12 cellular contexts compared by ENCODE assay signal in the genomic region with DNA sequence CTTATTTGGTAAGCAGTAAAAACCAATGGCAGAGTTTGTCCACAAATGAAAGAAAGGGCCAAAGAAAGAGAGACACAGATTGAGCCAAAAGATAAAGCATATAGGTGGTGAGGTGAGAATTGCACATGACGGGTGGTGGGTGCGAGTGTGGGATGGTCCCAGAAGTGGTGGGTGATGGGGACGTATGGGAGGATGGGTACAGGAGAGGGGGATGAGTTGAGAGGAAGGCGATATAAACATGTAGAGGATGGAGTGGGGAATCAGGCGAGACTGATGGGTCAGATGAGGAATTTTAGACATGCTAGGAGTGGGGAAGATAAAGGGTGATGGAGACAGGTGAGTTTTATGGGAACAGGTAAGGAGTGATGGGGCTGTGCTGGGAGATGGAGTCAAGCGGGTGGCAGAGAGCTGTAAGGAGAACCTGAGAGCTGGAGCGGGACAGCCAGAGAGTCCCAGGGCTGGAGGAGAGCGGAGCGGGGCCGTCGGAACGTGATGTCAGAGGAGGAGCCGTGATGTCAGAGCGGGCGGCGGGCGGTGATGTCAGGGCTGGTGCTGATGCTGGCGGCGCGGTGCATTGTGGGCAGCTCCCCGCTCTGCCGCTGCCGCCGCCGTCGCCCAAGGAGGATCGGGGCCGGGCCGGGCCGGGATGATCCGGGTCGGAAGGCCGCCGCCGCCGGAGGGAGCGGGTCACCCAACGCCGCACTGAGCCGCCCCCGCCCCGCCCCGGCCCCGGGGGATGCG. TPM values are rescaled to one million over a fixed set of nuclear protein-coding genes. Genes with fewer than 3 reads are reported as not detected.
DNase-seq lines count a peak whose midpoint lies in the region; ATAC-seq and TF ChIP-seq lines count a peak whose summit lies in the region.
"Had no signal": no experiment of that assay in that cellular context is flagged by ENCODE, and none has a peak within 500 bp of the region (broad histone marks: within the 10 kb centered on the region; RNA-seq: fewer than 3 reads in every experiment).

A gene (plus strand): TSS at position 574 of the 741 bp plus-strand sequence. CDS start 3,180 bp downstream, outside the sequence.

- CTCF ChIA-PET in RWPE1 (lab: Yijun Ruan, JAX) = no interaction called here

- H3K27me3 Mint-ChIP-seq in effector memory CD8-positive, alpha-beta T cell = peaks cover 16 to 19% of the 10 kb centered on the region in 2 donors
- H3K27me3 Mint-ChIP-seq in activated T-helper 2 cell treated with anti-CD3 and anti-CD28 coated beads, Interferon-gamma antibody, Interleukin-2, Interleukin-4, amounts not matched to agents 10 μg/mL and 5 μg/mL and 100 μg/mL, durations not matched to agents 14 hours and 24 hours and 36 hours (ENCODE audit: low read depth) = peaks cover 17% of the 10 kb centered on the region

- POLR2A ChIA-PET in RWPE1 (lab: Yijun Ruan, JAX; ENCODE audit: low non-redundant PET) = interaction anchor here (0.6 kb wide), 1 partner anchor 73 kb away, joined by 3 read pairs; no protein-coding TSS in a partner anchor

- intact Hi-C loops in activated T-helper 2 cell treated with anti-CD3 and anti-CD28 coated beads, Interferon-gamma antibody, Interleukin-2, Interleukin-4, amounts not matched to agents 10 μg/mL and 5 μg/mL and 100 μg/mL, durations not matched to agents 14 hours and 24 hours and 36 hours (cut with micrococcal nuclease) = no loop called here

- H3K36me3 Mint-ChIP-seq in effector memory CD8-positive, alpha-beta T cell (ENCODE audit: insufficient read depth) = peaks cover 3% of the 10 kb centered on the region
- no peaks in the 10 kb centered on the region for H3K36me3 Mint-ChIP-seq in activated T-helper 2 cell treated with anti-CD3 and anti-CD28 coated beads, Interferon-gamma antibody, Interleukin-2, Interleukin-4, amounts not matched to agents 10 μg/mL and 5 μg/mL and 100 μg/mL, durations not matched to agents 14 hours and 24 hours and 36 hours (ENCODE audit: low read depth)

- peak; percentile 31 for DNase-seq in activated gamma-delta T cell (lab: John Stamatoyannopoulos, UW)
- DNase-seq in activated gamma-delta T cell treated with Interleukin-2 at 50 U/mL for 16 hours = no peak
- peak; percentile 56 for DNase-seq in NCI-H510A treated with DMSO at 0.1 percent for 48 hours (lab: John Stamatoyannopoulos, UW)
- peak; percentile 25 to 30 (median 29) for DNase-seq in effector memory CD8-positive, alpha-beta T cell
- peak; percentile 17 for DNase-seq in stimulated activated naive CD4-positive, alpha-beta T cell treated with Interleukin-2 at 50 U/mL for 16 hours (lab: John Stamatoyannopoulos, UW)
- DNase-seq in RWPE1 (ENCODE audit: low spot score) = no peak
- DNase-seq in activated T-helper 2 cell treated with anti-CD3 and anti-CD28 coated beads, Interferon-gamma antibody, Interleukin-2, Interleukin-4, amounts not matched to agents 10 μg/mL and 5 μg/mL and 100 μg/mL, durations not matched to agents 14 hours and 24 hours and 36 hours (ENCODE audit: low spot score) = no peak
- no peak for DNase-seq in Kasumi-1 (lab: John Stamatoyannopoulos, UW)
- DNase-seq: left cardiac atrium, NCI-H2029 treated with DMSO at 0.1 percent for 48 hours had no signal

- H3K27ac Mint-ChIP-seq in effector memory CD8-positive, alpha-beta T cell = no peak within 1 kb of the TSS
- no peak within 1 kb of the TSS for H3K27ac Mint-ChIP-seq in activated T-helper 2 cell treated with anti-CD3 and anti-CD28 coated beads, Interferon-gamma antibody, Interleukin-2, Interleukin-4, amounts not matched to agents 10 μg/mL and 5 μg/mL and 100 μg/mL, durations not matched to agents 14 hours and 24 hours and 36 hours
- H3K27ac Mint-ChIP-seq: activated naive CD4-positive, alpha-beta T cell treated with anti-CD3 and anti-CD28 coated beads, Interleukin-2, amount 50 U/mL, for 24 hours had no signal

- no peak within 1 kb of the TSS for H3K4me3 Mint-ChIP-seq in effector memory CD8-positive, alpha-beta T cell
- no peak within 1 kb of the TSS for H3K4me3 Mint-ChIP-seq in activated T-helper 2 cell treated with anti-CD3 and anti-CD28 coated beads, Interferon-gamma antibody, Interleukin-2, Interleukin-4, amounts not matched to agents 10 μg/mL and 5 μg/mL and 100 μg/mL, durations not matched to agents 14 hours and 24 hours and 36 hours (ENCODE audit: low read depth)
- H3K4me3 Mint-ChIP-seq: activated naive CD4-positive, alpha-beta T cell treated with anti-CD3 and anti-CD28 coated beads, Interleukin-2, amount 50 U/mL, for 24 hours had no signal

- peaks cover 10 to 12% of the 10 kb centered on the region in 2 donors for H3K4me1 Mint-ChIP-seq in effector memory CD8-positive, alpha-beta T cell (ENCODE audit: low read depth in 2 of 2)
- peaks cover 20% of the 10 kb centered on the region for H3K4me1 Mint-ChIP-seq in activated T-helper 2 cell treated with anti-CD3 and anti-CD28 coated beads, Interferon-gamma antibody, Interleukin-2, Interleukin-4, amounts not matched to agents 10 μg/mL and 5 μg/mL and 100 μg/mL, durations not matched to agents 14 hours and 24 hours and 36 hours (ENCODE audit: low read depth)

- TF ChIP-seq CTCF in RWPE1 (conservative IDR thresholded peaks at IDR 0.05; ENCODE audit: low read depth) = no peak

- H3K27ac ChIP-seq in RWPE1 = no peak within 1 kb of the TSS
- H3K27ac ChIP-seq: BLaER1 treated with 17β-estradiol and CSF1 and Interleukin-3, amounts not matched to agents 10 nM and 100 nM had no signal

- ATAC-seq in effector memory CD8-positive, alpha-beta T cell (replicated peaks) = peak; percentile 6
- ATAC-seq: left cardiac atrium had no signal

- H3K9me3 Mint-ChIP-seq in effector memory CD8-positive, alpha-beta T cell = no peaks in the 10 kb centered on the region
- H3K9me3 Mint-ChIP-seq in activated T-helper 2 cell treated with anti-CD3 and anti-CD28 coated beads, Interferon-gamma antibody, Interleukin-2, Interleukin-4, amounts not matched to agents 10 μg/mL and 5 μg/mL and 100 μg/mL, durations not matched to agents 14 hours and 24 hours and 36 hours = peaks cover 5% of the 10 kb centered on the region

RNA-seq across cellular contexts. Expression of the gene that starts here (rescaled TPM):
- total RNA-seq in activated T-helper 2 cell treated with anti-CD3 and anti-CD28 coated beads, Interferon-gamma antibody, Interleukin-2, Interleukin-4, amounts not matched to agents 10 μg/mL and 5 μg/mL and 100 μg/mL, durations not matched to agents 14 hours and 24 hours and 36 hours = 1.5 TPM in 2 replicates

Comparison
In these comparisons a context has a peak if more than half of its experiments do, and no peak if none do; other contexts are left out.
1. DNase-seq: peak in activated gamma-delta T cell (single experiment), NCI-H510A treated with DMSO at 0.1 percent for 48 hours (single experiment), effector memory CD8-positive, alpha-beta T cell (3 of 3) and stimulated activated naive CD4-positive, alpha-beta T cell treated with Interleukin-2 at 50 U/mL for 16 hours (single experiment); none in activated gamma-delta T cell treated with Interleukin-2 at 50 U/mL for 16 hours (single experiment), RWPE1 (single experiment), activated T-helper 2 cell treated with anti-CD3 and anti-CD28 coated beads, Interferon-gamma antibody, Interleukin-2, Interleukin-4, amounts not matched to agents 10 μg/mL and 5 μg/mL and 100 μg/mL, durations not matched to agents 14 hours and 24 hours and 36 hours (single experiment) and Kasumi-1 (0 of 2).